In genomic region chr4:185192059-185192458, GRCh38 we compare ENCODE assay signal across 15 cellular contexts. TPM values are rescaled to one million over a fixed set of nuclear protein-coding genes. Genes with fewer than 3 reads are reported as not detected.
DNase-seq lines count a peak whose midpoint lies in the region; ATAC-seq and TF ChIP-seq lines count a peak whose summit lies in the region.
"Had no signal": no experiment of that assay in that cellular context is flagged by ENCODE, and none has a peak within 500 bp of the region (broad histone marks: within the 10 kb centered on the region; RNA-seq: fewer than 3 reads in every experiment).

No MANE protein-coding gene starts in this region.

- CTCF ChIA-PET in activated CD8-positive, alpha-beta memory T cell treated with anti-CD3 and anti-CD28 coated beads, Interleukin-2, amount 10 ng/mL, durations not matched to agents 7 days and 5 days (lab: Charles Lee) = no interaction called here

- no peak overlapping the region for H3K27ac Mint-ChIP-seq in activated CD8-positive, alpha-beta memory T cell treated with anti-CD3 and anti-CD28 coated beads, Interleukin-2, amount 10 ng/mL, durations not matched to agents 7 days and 5 days
- peak overlapping the region; percentile 47 for H3K27ac Mint-ChIP-seq in progenitor cell of endocrine pancreas
- H3K27ac Mint-ChIP-seq in activated naive CD8-positive, alpha-beta T cell treated with anti-CD3 and anti-CD28 coated beads, Interleukin-2, amount 50 U/mL, for 24 hours = no peak overlapping the region

- peaks cover 22% of the 10 kb centered on the region for H3K36me3 Mint-ChIP-seq in activated CD8-positive, alpha-beta memory T cell treated with anti-CD3 and anti-CD28 coated beads, Interleukin-2, amount 10 ng/mL, durations not matched to agents 7 days and 5 days
- H3K36me3 Mint-ChIP-seq in progenitor cell of endocrine pancreas (ENCODE audit: insufficient read depth) = peaks cover 15% of the 10 kb centered on the region
- peaks cover 27% of the 10 kb centered on the region for H3K36me3 Mint-ChIP-seq in activated naive CD8-positive, alpha-beta T cell treated with anti-CD3 and anti-CD28 coated beads, Interleukin-2, amount 50 U/mL, for 24 hours (ENCODE audit: low read depth)

- TF ChIP-seq CTCF in progenitor cell of endocrine pancreas (IDR thresholded peaks at IDR 0.05; ENCODE audit: unreplicated experiment) = no peak

- H3K4me1 Mint-ChIP-seq in activated CD8-positive, alpha-beta memory T cell treated with anti-CD3 and anti-CD28 coated beads, Interleukin-2, amount 10 ng/mL, durations not matched to agents 7 days and 5 days = peaks cover 29% of the 10 kb centered on the region
- peaks cover 5% of the 10 kb centered on the region for H3K4me1 Mint-ChIP-seq in progenitor cell of endocrine pancreas (ENCODE audit: low read depth)
- peaks cover 39% of the 10 kb centered on the region for H3K4me1 Mint-ChIP-seq in activated naive CD8-positive, alpha-beta T cell treated with anti-CD3 and anti-CD28 coated beads, Interleukin-2, amount 50 U/mL, for 24 hours

- no peak overlapping the region for H3K4me3 Mint-ChIP-seq in activated CD8-positive, alpha-beta memory T cell treated with anti-CD3 and anti-CD28 coated beads, Interleukin-2, amount 10 ng/mL, durations not matched to agents 7 days and 5 days
- no peak overlapping the region for H3K4me3 Mint-ChIP-seq in progenitor cell of endocrine pancreas (ENCODE audit: low read depth)
- H3K4me3 Mint-ChIP-seq in activated naive CD8-positive, alpha-beta T cell treated with anti-CD3 and anti-CD28 coated beads, Interleukin-2, amount 50 U/mL, for 24 hours = no peak overlapping the region

- H3K9me3 Mint-ChIP-seq in activated CD8-positive, alpha-beta memory T cell treated with anti-CD3 and anti-CD28 coated beads, Interleukin-2, amount 10 ng/mL, durations not matched to agents 7 days and 5 days (ENCODE audit: low read depth) = no peaks in the 10 kb centered on the region
- no peaks in the 10 kb centered on the region for H3K9me3 Mint-ChIP-seq in progenitor cell of endocrine pancreas (ENCODE audit: low read depth)
- H3K9me3 Mint-ChIP-seq in activated naive CD8-positive, alpha-beta T cell treated with anti-CD3 and anti-CD28 coated beads, Interleukin-2, amount 50 U/mL, for 24 hours = no peaks in the 10 kb centered on the region
- H3K9me3 Mint-ChIP-seq: IgD-negative memory B cell had no signal

- H3K27me3 Mint-ChIP-seq in activated CD8-positive, alpha-beta memory T cell treated with anti-CD3 and anti-CD28 coated beads, Interleukin-2, amount 10 ng/mL, durations not matched to agents 7 days and 5 days = no peaks in the 10 kb centered on the region
- H3K27me3 Mint-ChIP-seq in progenitor cell of endocrine pancreas = no peaks in the 10 kb centered on the region
- no peaks in the 10 kb centered on the region for H3K27me3 Mint-ChIP-seq in activated naive CD8-positive, alpha-beta T cell treated with anti-CD3 and anti-CD28 coated beads, Interleukin-2, amount 50 U/mL, for 24 hours
- H3K27me3 Mint-ChIP-seq: IgD-negative memory B cell had no signal

- DNase-seq in activated CD8-positive, alpha-beta memory T cell treated with anti-CD3 and anti-CD28 coated beads, Interleukin-2, amount 10 ng/mL, durations not matched to agents 7 days and 5 days = no peak
- no peak for DNase-seq in activated CD8-positive, alpha-beta memory T cell treated with anti-CD3 and anti-CD28 coated beads, Interleukin-2, amount 50 U/mL, for 48 hours
- DNase-seq in progenitor cell of endocrine pancreas (ENCODE audit: low spot score, unreplicated experiment) (no peak), AG08396 (ENCODE audit: low spot score) (no peak), NCI-H524 (lab: John Stamatoyannopoulos, UW) (no peak)
- DNase-seq in activated naive CD8-positive, alpha-beta T cell treated with anti-CD3 and anti-CD28 coated beads, Interleukin-2, amount 50 U/mL, for 24 hours = no peak
- DNase-seq: activated naive CD4-positive, alpha-beta T cell treated with Interleukin-2 at 50 U/mL for 16 hours; cortex of kidney; DMS53; NCI-H1930; occipital lobe had no signal

- peak; percentile 20 for ATAC-seq in activated CD8-positive, alpha-beta memory T cell treated with anti-CD3 and anti-CD28 coated beads, Interleukin-2, amount 10 ng/mL, durations not matched to agents 7 days and 5 days
- ATAC-seq in GM21786 (IDR thresholded peaks at IDR 0.05; ENCODE audit: unreplicated experiment) (peak; percentile 97), HG03175 (IDR thresholded peaks at IDR 0.05; ENCODE audit: unreplicated experiment) (peak; percentile 94)
- no peak for ATAC-seq in activated naive CD8-positive, alpha-beta T cell treated with anti-CD3 and anti-CD28 coated beads, Interleukin-2, amount 50 U/mL, for 24 hours
- ATAC-seq: A549 had no signal

RNA-seq across cellular contexts. Expression of gene CFAP97, which starts 11.7 kb away (rescaled TPM):
- 10 to 100 TPM; 30.8 to 31.8 TPM for total RNA-seq in activated CD8-positive, alpha-beta memory T cell treated with anti-CD3 and anti-CD28 coated beads, Interleukin-2, amount 10 ng/mL, durations not matched to agents 7 days and 5 days
- total RNA-seq in progenitor cell of endocrine pancreas = 27.5 and 28.6 TPM in 2 replicates

RNA-seq across cellular contexts. Expression of gene SNX25, which starts 17.3 kb away (rescaled TPM):
- total RNA-seq in activated CD8-positive, alpha-beta memory T cell treated with anti-CD3 and anti-CD28 coated beads, Interleukin-2, amount 10 ng/mL, durations not matched to agents 7 days and 5 days = 10 to 100 TPM; 16.2 to 16.9 TPM
- 13.3 and 13.9 TPM in 2 replicates for total RNA-seq in progenitor cell of endocrine pancreas

RNA-seq across cellular contexts. Expression of gene SLC25A4, which starts 49.0 kb away (rescaled TPM):
- 1 to 10 TPM; 5.8 to 6.4 TPM for total RNA-seq in activated CD8-positive, alpha-beta memory T cell treated with anti-CD3 and anti-CD28 coated beads, Interleukin-2, amount 10 ng/mL, durations not matched to agents 7 days and 5 days
- total RNA-seq in progenitor cell of endocrine pancreas = 24.7 and 26.2 TPM in 2 replicates
